9 cellular contexts compared by ENCODE assay signal in the genomic region with DNA sequence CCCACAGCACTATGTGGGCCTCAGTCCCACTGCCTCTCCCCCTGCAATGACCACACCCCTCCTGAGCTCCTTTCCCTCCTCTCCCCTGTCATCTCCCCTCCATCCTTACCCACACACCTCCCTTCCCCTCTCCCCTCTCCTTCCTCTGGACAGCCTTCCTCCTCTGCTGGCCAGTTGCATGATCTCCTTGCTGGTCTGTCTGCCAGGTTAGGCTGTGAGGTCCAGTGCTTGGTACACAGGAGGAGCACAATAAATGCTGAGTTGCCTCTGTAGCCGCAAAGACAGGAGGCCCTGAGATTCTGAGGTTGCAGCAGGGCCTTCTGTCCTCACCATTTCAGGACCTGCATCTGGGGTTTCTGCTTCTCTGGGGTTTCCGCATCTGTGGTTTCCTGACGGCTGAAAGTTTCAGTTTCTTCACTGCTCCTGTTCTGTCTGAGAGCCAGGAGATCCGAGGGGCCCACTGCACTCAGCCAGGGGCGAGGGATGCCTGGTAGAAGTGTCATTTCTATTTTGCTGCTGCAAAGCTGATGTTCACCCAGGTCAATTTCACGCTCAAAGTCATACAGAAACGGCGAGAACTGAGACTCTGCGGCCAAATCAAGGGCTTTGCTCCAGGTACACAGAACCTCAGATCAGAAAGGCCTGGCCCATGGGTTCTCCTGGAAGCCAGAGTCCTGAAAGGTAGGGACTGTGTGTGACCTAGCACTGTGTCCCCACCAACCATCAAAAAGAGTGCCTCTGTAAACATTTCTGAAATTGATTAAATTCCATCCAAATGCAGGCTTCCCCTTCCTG. TPM values are rescaled to one million over a fixed set of nuclear protein-coding genes. Genes with fewer than 3 reads are reported as not detected.
DNase-seq lines count a peak whose midpoint lies in the region; ATAC-seq and TF ChIP-seq lines count a peak whose summit lies in the region.
"Had no signal": no experiment of that assay in that cellular context is flagged by ENCODE, and none has a peak within 500 bp of the region (broad histone marks: within the 10 kb centered on the region; RNA-seq: fewer than 3 reads in every experiment).

No MANE protein-coding gene starts in this region.

- H3K27ac Mint-ChIP-seq in WTC11, result no peak overlapping the region
- peak overlapping the region; percentile 79 to 92 for H3K27ac Mint-ChIP-seq in natural killer cell treated with Interleukin-12 subunit alpha and Interleukin-12 subunit beta and Interleukin-15 and Interleukin-18, amount 100 ng/mL, for 72 hours

- H3K4me3 Mint-ChIP-seq in WTC11, result no peak overlapping the region
- H3K4me3 Mint-ChIP-seq in natural killer cell treated with Interleukin-12 subunit alpha and Interleukin-12 subunit beta and Interleukin-15 and Interleukin-18, amount 100 ng/mL, for 72 hours, result peak overlapping the region; percentile 73

- H3K4me1 Mint-ChIP-seq in WTC11, result peaks cover 6% of the 10 kb centered on the region
- H3K4me1 Mint-ChIP-seq in natural killer cell treated with Interleukin-12 subunit alpha and Interleukin-12 subunit beta and Interleukin-15 and Interleukin-18, amount 100 ng/mL, for 72 hours (ENCODE audit: low read depth in 2 of 2), result peaks cover 41 to 52% of the 10 kb centered on the region in 2 donors

- no peaks in the 10 kb centered on the region for H3K36me3 Mint-ChIP-seq in WTC11
- H3K36me3 Mint-ChIP-seq in natural killer cell treated with Interleukin-12 subunit alpha and Interleukin-12 subunit beta and Interleukin-15 and Interleukin-18, amount 100 ng/mL, for 72 hours, result no peaks in the 10 kb centered on the region

- TF ChIP-seq CTCF in WTC11 (IDR thresholded peaks at IDR 0.05), result no peak

- ATAC-seq in GM18867 (IDR thresholded peaks at IDR 0.05; ENCODE audit: unreplicated experiment), result peak; percentile 63
- ATAC-seq in HG02973 (IDR thresholded peaks at IDR 0.05; ENCODE audit: unreplicated experiment), result peak; percentile 71
- ATAC-seq in WTC11, result no peak
- peak; percentile 78 to 88 for ATAC-seq in natural killer cell treated with Interleukin-12 subunit alpha and Interleukin-12 subunit beta and Interleukin-15 and Interleukin-18, amount 100 ng/mL, for 72 hours
- no peak for ATAC-seq in sciatic nerve

- DNase-seq in WTC11 (ENCODE audit: low spot score), result no peak
- DNase-seq in natural killer cell treated with Interleukin-12 subunit alpha and Interleukin-12 subunit beta and Interleukin-15 and Interleukin-18, amount 100 ng/mL, for 72 hours (ENCODE audit: low spot score), result no peak
- DNase-seq in sciatic nerve (ENCODE audit: low spot score), result no peak
- no peak for DNase-seq in COLO668 (lab: John Stamatoyannopoulos, UW; ENCODE audit: unreplicated experiment)
- DNase-seq in AG20443 (ENCODE audit: low spot score), result no peak
- no peak for DNase-seq in NCI-H128 (lab: John Stamatoyannopoulos, UW; ENCODE audit: unreplicated experiment)

- intact Hi-C loops in sciatic nerve (cut with DNase I), result loop anchor here (10.0 kb wide), 1 partner anchor 84 kb away; no protein-coding TSS in a partner anchor

- POLR2A ChIA-PET in WTC11 (lab: Charles Lee), result no interaction called here

- H3K27me3 Mint-ChIP-seq in WTC11 (ENCODE audit: low read depth), result no peaks in the 10 kb centered on the region
- peaks cover 0 to 2% of the 10 kb centered on the region in 2 donors for H3K27me3 Mint-ChIP-seq in natural killer cell treated with Interleukin-12 subunit alpha and Interleukin-12 subunit beta and Interleukin-15 and Interleukin-18, amount 100 ng/mL, for 72 hours

- CTCF ChIA-PET in WTC11 (lab: Charles Lee), result interaction anchor here (0.6 to 1.3 kb wide), 4 partner anchors 9 to 329 kb away, joined by 3 to 6 read pairs (median 3); no protein-coding TSS in a partner anchor

- no peaks in the 10 kb centered on the region for H3K9me3 Mint-ChIP-seq in WTC11
- H3K9me3 Mint-ChIP-seq in natural killer cell treated with Interleukin-12 subunit alpha and Interleukin-12 subunit beta and Interleukin-15 and Interleukin-18, amount 100 ng/mL, for 72 hours, result no peaks in the 10 kb centered on the region

TF ChIP-seq in WTC11, 78 proteins besides CTCF, POLR2A, EP300 and RAD21:
- TF ChIP-seq ZNF232 (CRISPR knock-in tag; IDR thresholded peaks at IDR 0.05) (no peak), GABPB1 (CRISPR knock-in tag; IDR thresholded peaks at IDR 0.05) (0 out of 2 replicates have a peak, but pooled peaks have one; percentile 8)

RNA-seq across cellular contexts. Expression of gene SLC12A3, which starts 4.6 kb away (rescaled TPM):
- total RNA-seq in WTC11 (2021), result 0.05 to 0.09 TPM in 2 of 3 replicates, not detected in the other
- total RNA-seq in natural killer cell treated with Interleukin-12 subunit alpha and Interleukin-12 subunit beta and Interleukin-15 and Interleukin-18, amount 100 ng/mL, for 72 hours, result not detected
- not detected for total RNA-seq in sciatic nerve
- total RNA-seq: HT1080 had no signal

Comparison
In these comparisons a context has a peak if more than half of its experiments do, and no peak if none do; other contexts are left out.
1. ATAC-seq: peak in GM18867 (single experiment), HG02973 (single experiment) and natural killer cell treated with Interleukin-12 subunit alpha and Interleukin-12 subunit beta and Interleukin-15 and Interleukin-18, amount 100 ng/mL, for 72 hours (2 of 2); none in WTC11 (single experiment) and sciatic nerve (single experiment).